Comparison of ENCODE assay signal across 8 cellular contexts in genomic region chr18:57004366-57005121, GRCh38.
DNase-seq lines count a peak whose midpoint lies in the region; ATAC-seq, FAIRE-seq and TF ChIP-seq lines count a peak whose summit lies in the region.

No MANE protein-coding gene starts in this region.

- H3K27me3 ChIP-seq in adrenal gland = no peaks in the 10 kb centered on the region

- peak; percentile 98 for ATAC-seq in GM21576 (IDR thresholded peaks at IDR 0.05; ENCODE audit: unreplicated experiment)
- peak; percentile 82 to 92 for ATAC-seq in natural killer cell treated with Interleukin-12 subunit alpha and Interleukin-12 subunit beta and Interleukin-15 and Interleukin-18, amount 100 ng/mL, for 72 hours

- no peaks in the 10 kb centered on the region for H3K36me3 ChIP-seq in adrenal gland (replicated peaks in 1 of 2)

- H3K36me3 Mint-ChIP-seq in natural killer cell treated with Interleukin-12 subunit alpha and Interleukin-12 subunit beta and Interleukin-15 and Interleukin-18, amount 100 ng/mL, for 72 hours = no peaks in the 10 kb centered on the region

- no peaks in the 10 kb centered on the region for H3K9me3 ChIP-seq in adrenal gland (replicated peaks in 1 of 3)

- no peak overlapping the region for H3K4me3 ChIP-seq in adrenal gland

- TF ChIP-seq POLR2A in adrenal gland (IDR thresholded peaks at IDR 0.05) = no peak

- no peak for TF ChIP-seq CTCF in adrenal gland (IDR thresholded peaks at IDR 0.05)

- H3K4me3 Mint-ChIP-seq in natural killer cell treated with Interleukin-12 subunit alpha and Interleukin-12 subunit beta and Interleukin-15 and Interleukin-18, amount 100 ng/mL, for 72 hours = peak overlapping the region; percentile 50

- H3K27ac ChIP-seq in adrenal gland = peak overlapping the region in 3 of 5 donors; percentile 13 to 50 (median 27)

- peak; percentile 29 for DNase-seq in NCI-H1092 treated with DMSO at 0.1 percent for 48 hours (lab: John Stamatoyannopoulos, UW)
- no peak for DNase-seq in NCI-H1092 (lab: John Stamatoyannopoulos, UW)
- DNase-seq in HTR-8/SVneo (ENCODE audit: insufficient read length, low spot score) = peak; percentile 3
- no peak for DNase-seq in adrenal gland
- DNase-seq in natural killer cell treated with Interleukin-12 subunit alpha and Interleukin-12 subunit beta and Interleukin-15 and Interleukin-18, amount 100 ng/mL, for 72 hours (ENCODE audit: low spot score) = no peak
- DNase-seq in stimulated activated CD4-positive, alpha-beta T cell treated with anti-CD3 and anti-CD28 coated beads, Interleukin-12 subunit alpha, Interleukin-12 subunit beta, amount 100 ng/mL, for 4 hours = no peak
- no peak for DNase-seq in NCI-H446 treated with DMSO at 0.1 percent for 48 hours (lab: John Stamatoyannopoulos, UW)

- peaks cover 23 to 26% of the 10 kb centered on the region in 2 donors for H3K4me1 Mint-ChIP-seq in natural killer cell treated with Interleukin-12 subunit alpha and Interleukin-12 subunit beta and Interleukin-15 and Interleukin-18, amount 100 ng/mL, for 72 hours (ENCODE audit: low read depth in 2 of 2)

- WGBS in adrenal gland, 4 donors = 29 to 36% (median 36%) methylated on average over 5 of the region's 5 CpGs

- no peak for FAIRE-seq in HTR-8/SVneo (lab: Jason Lieb, UNC)

- intact Hi-C loops in adrenal gland (cut with DNase I) = no loop called here

- peaks cover 16 to 32% of the 10 kb centered on the region in 2 donors for H3K4me1 ChIP-seq in adrenal gland (replicated peaks in 1 of 2)

- H3K27ac Mint-ChIP-seq in natural killer cell treated with Interleukin-12 subunit alpha and Interleukin-12 subunit beta and Interleukin-15 and Interleukin-18, amount 100 ng/mL, for 72 hours = peak overlapping the region; percentile 75 to 80

- H3K9me3 Mint-ChIP-seq in natural killer cell treated with Interleukin-12 subunit alpha and Interleukin-12 subunit beta and Interleukin-15 and Interleukin-18, amount 100 ng/mL, for 72 hours = no peaks in the 10 kb centered on the region

- H3K27me3 Mint-ChIP-seq in natural killer cell treated with Interleukin-12 subunit alpha and Interleukin-12 subunit beta and Interleukin-15 and Interleukin-18, amount 100 ng/mL, for 72 hours = no peaks in the 10 kb centered on the region

Comparison
In these comparisons a context has a peak if more than half of its experiments do, and no peak if none do; other contexts are left out.
1. DNase-seq: peak in NCI-H1092 treated with DMSO at 0.1 percent for 48 hours (single experiment) and HTR-8/SVneo (single experiment); none in NCI-H1092 (single experiment), adrenal gland (0 of 7), natural killer cell treated with Interleukin-12 subunit alpha and Interleukin-12 subunit beta and Interleukin-15 and Interleukin-18, amount 100 ng/mL, for 72 hours (single experiment), stimulated activated CD4-positive, alpha-beta T cell treated with anti-CD3 and anti-CD28 coated beads, Interleukin-12 subunit alpha, Interleukin-12 subunit beta, amount 100 ng/mL, for 4 hours (single experiment) and NCI-H446 treated with DMSO at 0.1 percent for 48 hours (single experiment).